ENCODE assay signal across 13 cellular contexts in genomic region chr10:113425596-113425995, GRCh38.
DNase-seq lines count a peak whose midpoint lies in the region; ATAC-seq and TF ChIP-seq lines count a peak whose summit lies in the region.
"Had no signal": no experiment of that assay in that cellular context is flagged by ENCODE, and none has a peak within 500 bp of the region (broad histone marks: within the 10 kb centered on the region; RNA-seq: fewer than 3 reads in every experiment).

No MANE protein-coding gene starts in this region.

- no peak overlapping the region for H3K4me2 ChIP-seq in H9 (ENCODE audit: insufficient read depth, insufficient read length, low read length)

- intact Hi-C loops in prostate gland (cut with DNase I): no loop called here
- intact Hi-C loops in posterior vena cava (cut with DNase I): no loop called here

- no CpG with 5 or more reads among the region's 8 CpGs for WGBS in H9 (ENCODE audit: extremely low coverage, insufficient read length, low lambda C conversion rate)
- 47% methylated on average over 8 of the region's 8 CpGs for WGBS in prostate gland

- H2BK12ac ChIP-seq in H9 (ENCODE audit: insufficient read length, low read depth, low read length): no peak overlapping the region

- H3K23ac ChIP-seq in H9 (ENCODE audit: insufficient read length, low read depth, low read length): no peak overlapping the region

- no peak overlapping the region for H3K4me3 ChIP-seq in LNCaP clone FGC (ENCODE audit: low read depth, low read length)
- H3K4me3 ChIP-seq in prostate gland: no peak overlapping the region
- H3K4me3 ChIP-seq: SJSA1 had no signal

- DNase-seq in COLO668 (lab: John Stamatoyannopoulos, UW; ENCODE audit: unreplicated experiment) (peak; percentile 16), LNCaP clone FGC (ENCODE audit: low read depth) (peak; percentile 63), SHP77 treated with DMSO at 0.1 percent for 48 hours (lab: John Stamatoyannopoulos, UW) (peak; percentile 32), kidney glomerular epithelial cell (lab: John Stamatoyannopoulos, UW) (peak; percentile 26), H9 (no peak), prostate gland (ENCODE audit: low spot score) (no peak), posterior vena cava (ENCODE audit: low spot score) (no peak)
- DNase-seq: activated CD4-positive, alpha-beta memory T cell treated with anti-CD3 and anti-CD28 coated beads for 36 hours; DMS 273 treated with DMSO at 0.1 percent for 48 hours; GOT3; NK-92 treated with Interleukin-12 subunit alpha and Interleukin-12 subunit beta, amount 100 ng/mL, for 24 hours had no signal

- H3K27ac Mint-ChIP-seq in H9: no peak overlapping the region
- H3K27ac Mint-ChIP-seq: activated CD4-positive, alpha-beta memory T cell treated with anti-CD3 and anti-CD28 coated beads for 36 hours had no signal

- no peak overlapping the region for H2AFZ ChIP-seq in H9 (ENCODE audit: low read length)

- H3K79me2 ChIP-seq in H9 (ENCODE audit: insufficient read depth, low read length): no peaks in the 10 kb centered on the region

- no peak overlapping the region for H4K8ac ChIP-seq in H9 (replicated peaks; ENCODE audit: insufficient read length, low read depth, low read length)

- no peak for ATAC-seq in HG02588 (IDR thresholded peaks at IDR 0.05; ENCODE audit: unreplicated experiment)

- H3K9me3 ChIP-seq in H9 (ENCODE audit: control insufficient read depth, low read depth, low read length): no peaks in the 10 kb centered on the region
- H3K9me3 ChIP-seq in prostate gland: no peaks in the 10 kb centered on the region

- H3K27me3 ChIP-seq in H9 (ENCODE audit: insufficient read depth, low read length): no peaks in the 10 kb centered on the region
- no peaks in the 10 kb centered on the region for H3K27me3 ChIP-seq in prostate gland (replicated peaks; ENCODE audit: insufficient read depth)

- no peak overlapping the region for H3K56ac ChIP-seq in H9 (ENCODE audit: insufficient read length, low read depth, low read length)

- H3K18ac ChIP-seq in H9 (ENCODE audit: insufficient read length, low read depth, low read length): no peak overlapping the region

- no peak overlapping the region for H4K5ac ChIP-seq in H9 (ENCODE audit: insufficient read length, low read depth, low read length)

- no peaks in the 10 kb centered on the region for H4K20me1 ChIP-seq in H9 (ENCODE audit: control insufficient read depth, insufficient read depth, insufficient read length)

- H3K4ac ChIP-seq in H9 (ENCODE audit: low read depth, low read length): no peak overlapping the region

- H3K79me1 ChIP-seq in H9 (ENCODE audit: insufficient read depth, low read depth, low read length, poor library complexity, severe bottlenecking): no peaks in the 10 kb centered on the region

- no peaks in the 10 kb centered on the region for H3K36me3 Mint-ChIP-seq in H9 (ENCODE audit: insufficient read depth in 1 of 3, low read depth in 3 of 3)
- H3K36me3 Mint-ChIP-seq: activated CD4-positive, alpha-beta memory T cell treated with anti-CD3 and anti-CD28 coated beads for 36 hours had no signal

- H3K4me1 ChIP-seq in H9 (ENCODE audit: insufficient read depth, low read length): no peaks in the 10 kb centered on the region
- no peaks in the 10 kb centered on the region for H3K4me1 ChIP-seq in prostate gland (replicated peaks)

- no peak overlapping the region for H3T11ph ChIP-seq in H9 (ENCODE audit: low read length)

- no peak overlapping the region for H4K91ac ChIP-seq in H9 (ENCODE audit: insufficient read length, low read depth, low read length)

- H3K36me3 ChIP-seq in prostate gland: no peaks in the 10 kb centered on the region
- H3K36me3 ChIP-seq: SJSA1 had no signal

- no peak for TF ChIP-seq POLR2A in prostate gland (IDR thresholded peaks at IDR 0.05)

- no peak overlapping the region for H3K9ac ChIP-seq in H9 (ENCODE audit: extremely low read depth, insufficient read length, low read length)

- H2BK15ac ChIP-seq in H9 (ENCODE audit: low read depth, low read length): no peak overlapping the region

- TF ChIP-seq CTCF in LNCaP clone FGC (IDR thresholded peaks at IDR 0.05; ENCODE audit: control insufficient read depth, extremely low read depth, insufficient read depth) (no peak), H9 (conservative IDR thresholded peaks at IDR 0.05) (no peak), prostate gland (IDR thresholded peaks at IDR 0.05) (no peak)

- no peaks in the 10 kb centered on the region for H3K9me3 Mint-ChIP-seq in H9
- H3K9me3 Mint-ChIP-seq: activated CD4-positive, alpha-beta memory T cell treated with anti-CD3 and anti-CD28 coated beads for 36 hours had no signal

- no peak overlapping the region for H2BK20ac ChIP-seq in H9 (ENCODE audit: low read depth, low read length, poor library complexity, severe bottlenecking)

- no peak overlapping the region for H2BK120ac ChIP-seq in H9 (ENCODE audit: low read depth, low read length, poor library complexity, severe bottlenecking)

- no peaks in the 10 kb centered on the region for H3K23me2 ChIP-seq in H9 (ENCODE audit: insufficient read length, low read depth, low read length, poor library complexity, severe bottlenecking)

- H3K27me3 Mint-ChIP-seq in H9 (ENCODE audit: low read depth): peaks cover 25% of the 10 kb centered on the region

- H3K27ac ChIP-seq in H9 (ENCODE audit: insufficient read length, low read depth, low read length) (no peak overlapping the region), prostate gland (no peak overlapping the region)
- H3K27ac ChIP-seq: SJSA1 had no signal

- no peak overlapping the region for H2BK5ac ChIP-seq in H9 (ENCODE audit: insufficient read length, low read length)

- H3K4me3 Mint-ChIP-seq in H9: no peak overlapping the region
- H3K4me3 Mint-ChIP-seq: activated CD4-positive, alpha-beta memory T cell treated with anti-CD3 and anti-CD28 coated beads for 36 hours had no signal

- H3K14ac ChIP-seq in H9 (ENCODE audit: insufficient read depth, low read length): no peak overlapping the region

- H3K4me1 Mint-ChIP-seq in H9: no peaks in the 10 kb centered on the region

- H2AK5ac ChIP-seq in H9 (ENCODE audit: insufficient read length, low read length): no peak overlapping the region

Comparison
In these comparisons a context has a peak if more than half of its experiments do, and no peak if none do; other contexts are left out.
1. DNase-seq: peak in COLO668 (single experiment), LNCaP clone FGC (single experiment), SHP77 treated with DMSO at 0.1 percent for 48 hours (single experiment) and kidney glomerular epithelial cell (single experiment); none in H9 (single experiment), prostate gland (single experiment) and posterior vena cava (single experiment).